ENCODE assay signal across 8 cellular contexts in genomic region chr2:47310801-47311560, GRCh38. TPM values are rescaled to one million over a fixed set of nuclear protein-coding genes. Genes with fewer than 3 reads are reported as not detected.
A peak's percentile ranks its signal among the peaks of the same experiment; 100 is the strongest.
DNase-seq lines count a peak whose midpoint lies in the region; ATAC-seq and TF ChIP-seq lines count a peak whose summit lies in the region.

No MANE protein-coding gene starts in this region.

- H3K4me3 ChIP-seq in DND-41 (ENCODE audit: low read depth in 1 of 2, low read length in 2 of 2) (no peak overlapping the region), NB4 (ENCODE audit: low read depth, low read length) (peak overlapping the region; percentile 3), right atrium auricular region (no peak overlapping the region)

- TF ChIP-seq POLR2A in NB4 (IDR thresholded peaks at IDR 0.05; ENCODE audit: extremely low read depth, insufficient read length), result no peak

- no peak overlapping the region for H3K4me2 ChIP-seq in DND-41 (ENCODE audit: insufficient read depth, low read length)

- H3K27me3 ChIP-seq in DND-41 (ENCODE audit: insufficient read depth, low read length, poor library complexity) (no peaks in the 10 kb centered on the region), right atrium auricular region (no peaks in the 10 kb centered on the region)

- TF ChIP-seq CTCF in DND-41 (IDR thresholded peaks at IDR 0.05; ENCODE audit: borderline replicate concordance, extremely low read depth, low read length, poor library complexity, severe bottlenecking) (no peak), NB4 (IDR thresholded peaks at IDR 0.05; ENCODE audit: low read depth, low read length) (no peak), right atrium auricular region (IDR thresholded peaks at IDR 0.05) (no peak)

- H4K20me1 ChIP-seq in DND-41 (ENCODE audit: insufficient read depth, low read length), result no peaks in the 10 kb centered on the region

- H3K36me3 ChIP-seq in DND-41 (ENCODE audit: insufficient read depth, low read length) (no peaks in the 10 kb centered on the region), right atrium auricular region (no peaks in the 10 kb centered on the region)

- H2AFZ ChIP-seq in DND-41 (ENCODE audit: low read depth, low read length), result no peak overlapping the region

- ATAC-seq in DND-41 (ENCODE audit: insufficient read depth, low read depth) (0 out of 3 replicates have a peak, but pooled peaks have one; percentile 31), GM21786 (IDR thresholded peaks at IDR 0.05; ENCODE audit: unreplicated experiment) (peak; percentile 7)

- H3K27ac ChIP-seq in DND-41 (ENCODE audit: low read length), result no peak overlapping the region
- H3K27ac ChIP-seq in right atrium auricular region, result peak overlapping the region; percentile 52 to 68

- H3K9ac ChIP-seq in DND-41 (ENCODE audit: low read depth, low read length), result no peak overlapping the region

- DNase-seq in DND-41, result no peak
- DNase-seq in NB4 (ENCODE audit: low read depth), result no peak
- no peak for DNase-seq in right atrium auricular region (ENCODE audit: low spot score)
- peak; percentile 98 for DNase-seq in superior temporal gyrus (ENCODE audit: extremely low spot score)
- DNase-seq in glomerular visceral epithelial cell (ENCODE audit: extremely low spot score), result no peak
- no peak for DNase-seq in activated CD4-positive, alpha-beta T cell treated with anti-CD3 and anti-CD28 coated beads, Interleukin-2, amount 50 U/mL, for 1 hour
- no peak for DNase-seq in stimulated activated CD4-positive, alpha-beta T cell treated with anti-CD3 and anti-CD28 coated beads, Interleukin-15, amount 100 ng/mL, for 24 hours

- no peaks in the 10 kb centered on the region for H3K79me2 ChIP-seq in DND-41 (ENCODE audit: insufficient read depth, low read length)

- H3K9me3 ChIP-seq in DND-41 (ENCODE audit: insufficient read depth, low read length, severe bottlenecking) (no peaks in the 10 kb centered on the region), right atrium auricular region (no peaks in the 10 kb centered on the region)

- H3K4me1 ChIP-seq in DND-41 (ENCODE audit: insufficient read depth, low read length) (no peaks in the 10 kb centered on the region), right atrium auricular region (peaks cover 0 to 31% of the 10 kb centered on the region in 2 donors)

RNA-seq across cellular contexts. Expression of gene EPCAM, which starts 58.1 kb away (rescaled TPM):
- total RNA-seq in right atrium auricular region, result under 1 TPM in 1 of 2 donors, not detected in 1; 0.47 TPM
